ENCODE assay signal across 8 cellular contexts in genomic region chr7:87344446-87344845, GRCh38. TPM values are rescaled to one million over a fixed set of nuclear protein-coding genes. Genes with fewer than 3 reads are reported as not detected.
DNase-seq lines count a peak whose midpoint lies in the region; ATAC-seq and TF ChIP-seq lines count a peak whose summit lies in the region.

No MANE protein-coding gene starts in this region.

- no peaks in the 10 kb centered on the region for H3F3A ChIP-seq in GM23338 (replicated peaks; ENCODE audit: low read depth)

- no peaks in the 10 kb centered on the region for H3K9me2 ChIP-seq in GM23338 (ENCODE audit: insufficient read depth)

- H3K4me1 ChIP-seq in GM23338 (ENCODE audit: insufficient read depth), result peaks cover 24% of the 10 kb centered on the region
- peaks cover 11% of the 10 kb centered on the region for H3K4me1 ChIP-seq in skeletal muscle satellite cell (ENCODE audit: control insufficient read depth, insufficient read depth, low read length)

- H2AFZ ChIP-seq in GM23338, result no peak overlapping the region

- TF ChIP-seq CTCF in GM23338 (conservative IDR thresholded peaks at IDR 0.05; ENCODE audit: low read depth in 2 of 2) (no peak), fibroblast of mammary gland (conservative IDR thresholded peaks at IDR 0.05; ENCODE audit: control insufficient read depth, insufficient read depth, low read depth, low read length) (no peak)

- H3K27me3 ChIP-seq in GM23338 (ENCODE audit: insufficient read depth), result peaks cover 6% of the 10 kb centered on the region; the same call in 1 of the 2 replicates
- H3K27me3 ChIP-seq in skeletal muscle satellite cell (ENCODE audit: control insufficient read depth, insufficient read depth, low read length), result no peaks in the 10 kb centered on the region

- H3K4me2 ChIP-seq in GM23338, result peak overlapping the region; percentile 88
- H3K4me2 ChIP-seq in skeletal muscle satellite cell (ENCODE audit: low read length), result peak overlapping the region; percentile 81

- H3K79me2 ChIP-seq in GM23338 (replicated peaks; ENCODE audit: insufficient read depth), result no peaks in the 10 kb centered on the region

- H3K36me3 ChIP-seq in GM23338 (ENCODE audit: insufficient read depth) (no peaks in the 10 kb centered on the region; the same call in 1 of the 2 replicates), skeletal muscle satellite cell (ENCODE audit: insufficient read depth, low read length) (peaks cover 3% of the 10 kb centered on the region)

- no peak for ATAC-seq in GM23338

- peaks cover 6% of the 10 kb centered on the region for H3K27me3 Mint-ChIP-seq in GM23338 (ENCODE audit: insufficient read depth, low read depth, poor library complexity)

- peak overlapping the region; percentile 72 for H3K9ac ChIP-seq in skeletal muscle satellite cell (ENCODE audit: low read depth, low read length)

- no peaks in the 10 kb centered on the region for H4K20me1 ChIP-seq in GM23338 (replicated peaks; ENCODE audit: insufficient read depth)

- peaks cover 34% of the 10 kb centered on the region for H3K4me1 Mint-ChIP-seq in GM23338

- no peak overlapping the region for H3K27ac ChIP-seq in GM23338 (ENCODE audit: low read depth)

- H3K27ac Mint-ChIP-seq in GM23338, result no peak overlapping the region

- H3K9me3 Mint-ChIP-seq in GM23338, result no peaks in the 10 kb centered on the region; the same call in 2 of the 3 replicates

- H3K36me3 Mint-ChIP-seq in GM23338 (ENCODE audit: low read depth), result peaks cover 27% of the 10 kb centered on the region

- peak overlapping the region; percentile 63 for H3K4me3 ChIP-seq in GM23338
- peak overlapping the region; percentile 79 for H3K4me3 ChIP-seq in fibroblast of mammary gland (ENCODE audit: control insufficient read depth, low read depth, low read length)
- peak overlapping the region; percentile 86 for H3K4me3 ChIP-seq in skeletal muscle satellite cell (ENCODE audit: low read length)

- no peaks in the 10 kb centered on the region for H3K9me3 ChIP-seq in skeletal muscle satellite cell (replicated peaks; ENCODE audit: low read length)

- H3K4me3 Mint-ChIP-seq in GM23338, result peak overlapping the region; percentile 88

- DNase-seq in GM23338 (ENCODE audit: low spot score) (no peak), SW480 (ENCODE audit: low spot score) (peak; percentile 25), fibroblast of mammary gland (ENCODE audit: low read depth) (no peak), C1 segment of cervical spinal cord (lab: John Stamatoyannopoulos, UW) (no peak), occipital lobe (lab: John Stamatoyannopoulos, UW) (no peak), NCI-H446 treated with DMSO at 0.1 percent for 48 hours (lab: John Stamatoyannopoulos, UW) (no peak), cerebellar cortex (ENCODE audit: low spot score) (no peak)

TF ChIP-seq in GM23338, 12 proteins besides CTCF, POLR2A, EP300 and RAD21:
- no peak for TF ChIP-seq POLR2AphosphoS5 (IDR thresholded peaks at IDR 0.05; ENCODE audit: low read depth)
- TF ChIP-seq EZH2phosphoT487 (IDR thresholded peaks at IDR 0.05; ENCODE audit: unreplicated experiment), result no peak
- TF ChIP-seq STAT1 (IDR thresholded peaks at IDR 0.05; ENCODE audit: unreplicated experiment), result no peak

RNA-seq across cellular contexts. Expression of gene CROT, which starts 1.0 kb away (rescaled TPM):
- total RNA-seq in GM23338 (2014; rRNA removed; shearing (Covaris generic)), result 10.4 and 14.0 TPM in 2 replicates
- polyA plus RNA-seq in GM23338 (2016; fragmentation: Nextera tagmentation; extraction: Ambion mirVana), result 6.6 and 8.9 TPM in 2 replicates
- total RNA-seq in skeletal muscle satellite cell (2012; rRNA removed), result 11.1 and 13.9 TPM in 2 replicates
- 19.2 TPM for total RNA-seq in occipital lobe
